8 cellular contexts compared by ENCODE assay signal in the genomic region with DNA sequence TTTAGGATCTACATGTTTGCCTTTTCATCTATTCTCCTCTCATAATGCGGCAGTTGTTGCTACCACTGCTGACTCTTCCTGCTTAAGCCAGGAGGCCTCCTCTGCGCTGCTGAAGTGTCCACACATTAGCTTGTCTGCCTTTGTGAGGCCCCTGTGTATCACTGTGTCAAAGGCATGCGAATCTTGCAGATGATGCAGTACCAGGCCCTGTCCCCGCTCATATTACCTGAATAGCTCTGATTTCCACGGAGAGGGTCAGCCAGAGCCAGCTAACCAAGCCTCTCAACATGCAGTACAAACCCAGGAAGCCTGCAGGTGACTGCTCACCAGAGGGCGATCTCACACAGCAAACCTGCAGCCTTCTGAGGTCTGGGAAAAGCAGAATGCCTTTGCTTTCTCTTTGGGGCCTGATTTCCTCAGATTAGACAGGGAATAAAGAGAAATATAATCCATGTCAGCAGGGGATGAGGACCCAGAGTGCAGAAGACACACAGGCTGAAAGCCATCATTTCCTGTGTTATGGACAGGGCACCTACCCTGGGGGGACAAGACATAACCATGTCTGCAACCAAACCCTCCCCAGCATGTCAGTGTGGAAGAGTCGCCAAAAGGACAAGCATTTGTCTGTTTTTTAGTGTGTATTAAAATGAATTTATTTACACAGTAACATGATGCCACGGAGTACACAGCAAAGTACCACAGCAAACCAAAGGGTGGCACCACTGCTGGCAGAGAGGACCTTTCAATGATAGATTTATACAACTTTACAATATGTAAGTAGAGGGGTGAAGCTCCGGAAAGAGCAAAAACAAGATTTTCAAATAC. TPM values are rescaled to one million over a fixed set of nuclear protein-coding genes. Genes with fewer than 3 reads are reported as not detected.
A peak's percentile ranks its signal among the peaks of the same experiment; 100 is the strongest.
DNase-seq lines count a peak whose midpoint lies in the region; ATAC-seq, FAIRE-seq and TF ChIP-seq lines count a peak whose summit lies in the region.

No MANE protein-coding gene starts in this region.

- intact Hi-C loops in MCF 10A (cut with micrococcal nuclease) (no loop called here), kidney (cut with DNase I) (no loop called here)

- H3K36me3 Mint-ChIP-seq in MCF 10A (ENCODE audit: insufficient read depth, unreplicated experiment) = no peaks in the 10 kb centered on the region

- H3K36me3 ChIP-seq in DOHH2 (ENCODE audit: control insufficient read depth, low read length) (no peaks in the 10 kb centered on the region), kidney (ENCODE audit: control insufficient read depth in 1 of 2, insufficient read depth in 2 of 2, low read length in 2 of 2) (peaks cover 0 to 3% of the 10 kb centered on the region in 2 donors)

- H3K27ac Mint-ChIP-seq in MCF 10A (ENCODE audit: low read depth, unreplicated experiment) = no peak overlapping the region

- H3K27me3 Mint-ChIP-seq in MCF 10A (ENCODE audit: insufficient read depth, unreplicated experiment) = no peaks in the 10 kb centered on the region

- DNase-seq in LNCaP clone FGC (ENCODE audit: low read depth) (peak; percentile 43), MCF 10A (ENCODE audit: unreplicated experiment) (peak; percentile 47), kidney (no peak), OCI-M2 (lab: John Stamatoyannopoulos, UW; ENCODE audit: unreplicated experiment) (no peak)
- peak; percentile 12 to 21 for DNase-seq in stimulated activated CD4-positive, alpha-beta T cell treated with anti-CD3 and anti-CD28 coated beads, Interleukin-4, amount 100 ng/mL, for 4 hours

- H3K27ac ChIP-seq in DOHH2 (ENCODE audit: low read depth, low read length) (no peak overlapping the region), kidney (ENCODE audit: low read depth in 2 of 2, low read length in 2 of 2) (no peak overlapping the region)

- no peak overlapping the region for H3K4me2 ChIP-seq in DOHH2 (ENCODE audit: low read length)

- no peaks in the 10 kb centered on the region for H3K9me3 Mint-ChIP-seq in MCF 10A (ENCODE audit: unreplicated experiment)

- no peak overlapping the region for H3K4me3 Mint-ChIP-seq in MCF 10A (ENCODE audit: unreplicated experiment)

- H4K20me1 ChIP-seq in DOHH2 (ENCODE audit: control insufficient read depth, insufficient read depth, low read depth, low read length) = no peaks in the 10 kb centered on the region

- H3K4me1 ChIP-seq in DOHH2 (ENCODE audit: control insufficient read depth, low read length) (no peaks in the 10 kb centered on the region), kidney (ENCODE audit: control insufficient read depth in 1 of 2, insufficient read depth in 1 of 2, low read depth in 1 of 2, low read length in 2 of 2) (peaks cover 7 to 10% of the 10 kb centered on the region in 2 donors)

- H3K9me3 ChIP-seq in DOHH2 (ENCODE audit: control insufficient read depth, insufficient read depth, low read length) (no peaks in the 10 kb centered on the region), kidney (ENCODE audit: control insufficient read depth in 1 of 2, low read length in 2 of 2) (no peaks in the 10 kb centered on the region)

- H3K9ac ChIP-seq in kidney (ENCODE audit: low read length in 2 of 2) = no peak overlapping the region

- BruUV-seq in MCF 10A (replicated peaks; lab: Mats Ljungman, UMichigan) = no TSS peak

- TF ChIP-seq CTCF in DOHH2 (IDR thresholded peaks at IDR 0.05; ENCODE audit: low read depth, low read length, poor library complexity, severe bottlenecking) (peak; percentile 72), LNCaP clone FGC (IDR thresholded peaks at IDR 0.05; ENCODE audit: control insufficient read depth, extremely low read depth, insufficient read depth) (peak; percentile 84), MCF 10A (IDR thresholded peaks at IDR 0.05; ENCODE audit: unreplicated experiment) (peak; percentile 44), kidney (IDR thresholded peaks at IDR 0.05; ENCODE audit: borderline replicate concordance, extremely low read depth, insufficient read depth) (peak; percentile 61)

- H3F3A ChIP-seq in DOHH2 (ENCODE audit: control insufficient read depth, insufficient read depth) = no peaks in the 10 kb centered on the region

- POLR2A ChIA-PET in MCF 10A (lab: Yijun Ruan, JAX) = interaction anchor here (1.1 kb wide), 1 partner anchor 71 kb away, joined by 3 read pairs; no protein-coding TSS in a partner anchor

- no peaks in the 10 kb centered on the region for H3K4me1 Mint-ChIP-seq in MCF 10A (ENCODE audit: insufficient read depth, unreplicated experiment)

- FAIRE-seq in kidney (lab: Jason Lieb, UNC) = no peak

- ATAC-seq in SK-N-SH treated with all-trans-retinoic acid at 6 μM for 48 hours (peak; percentile 97), HG03039 (IDR thresholded peaks at IDR 0.05; ENCODE audit: unreplicated experiment) (no peak)

- H3K9me2 ChIP-seq in DOHH2 (replicated peaks; ENCODE audit: control insufficient read depth, low read length) = no peaks in the 10 kb centered on the region

- no peaks in the 10 kb centered on the region for H3K27me3 ChIP-seq in DOHH2 (ENCODE audit: control insufficient read depth, low read length)

- CTCF ChIA-PET in MCF 10A (lab: Yijun Ruan, JAX) = interaction anchor here (0.6 to 7.0 kb wide), 27 partner anchors 8 to 1560 kb away, joined by 3 to 42 read pairs (median 4); no protein-coding TSS in a partner anchor

- H3K4me3 ChIP-seq in DOHH2 (ENCODE audit: low read length) (no peak overlapping the region), LNCaP clone FGC (ENCODE audit: low read depth, low read length) (no peak overlapping the region), kidney (ENCODE audit: low read length in 2 of 2) (no peak overlapping the region)

- no peaks in the 10 kb centered on the region for H3K79me2 ChIP-seq in DOHH2 (ENCODE audit: control insufficient read depth, low read length)

TF ChIP-seq in SK-N-SH treated with all-trans-retinoic acid at 6 μM for 48 hours, 23 proteins besides CTCF, POLR2A, EP300 and RAD21:
- TF ChIP-seq, protein P1, sequence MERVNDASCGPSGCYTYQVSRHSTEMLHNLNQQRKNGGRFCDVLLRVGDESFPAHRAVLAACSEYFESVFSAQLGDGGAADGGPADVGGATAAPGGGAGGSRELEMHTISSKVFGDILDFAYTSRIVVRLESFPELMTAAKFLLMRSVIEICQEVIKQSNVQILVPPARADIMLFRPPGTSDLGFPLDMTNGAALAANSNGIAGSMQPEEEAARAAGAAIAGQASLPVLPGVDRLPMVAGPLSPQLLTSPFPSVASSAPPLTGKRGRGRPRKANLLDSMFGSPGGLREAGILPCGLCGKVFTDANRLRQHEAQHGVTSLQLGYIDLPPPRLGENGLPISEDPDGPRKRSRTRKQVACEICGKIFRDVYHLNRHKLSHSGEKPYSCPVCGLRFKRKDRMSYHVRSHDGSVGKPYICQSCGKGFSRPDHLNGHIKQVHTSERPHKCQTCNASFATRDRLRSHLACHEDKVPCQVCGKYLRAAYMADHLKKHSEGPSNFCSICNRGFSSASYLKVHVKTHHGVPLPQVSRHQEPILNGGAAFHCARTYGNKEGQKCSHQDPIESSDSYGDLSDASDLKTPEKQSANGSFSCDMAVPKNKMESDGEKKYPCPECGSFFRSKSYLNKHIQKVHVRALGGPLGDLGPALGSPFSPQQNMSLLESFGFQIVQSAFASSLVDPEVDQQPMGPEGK (CRISPR knock-in tag; IDR thresholded peaks at IDR 0.05; ENCODE audit: borderline replicate concordance) = no peak
TF ChIP-seq in SK-N-SH treated with all-trans-retinoic acid at 6 μM for 48 hours: peak in this region for 0.

RNA-seq across cellular contexts. Expression of gene TSPAN3, which starts 36.8 kb away (rescaled TPM):
- total RNA-seq in MCF 10A (2022) (96.6 and 96.8 TPM in 2 replicates), kidney (245 TPM)
- 273 TPM for polyA plus RNA-seq in kidney (ENCODE audit: insufficient read depth, low read depth, low replicate concordance)

Comparison
In these comparisons a context has a peak if more than half of its experiments do, and no peak if none do; other contexts are left out.
1. DNase-seq: peak in LNCaP clone FGC (single experiment), MCF 10A (single experiment) and stimulated activated CD4-positive, alpha-beta T cell treated with anti-CD3 and anti-CD28 coated beads, Interleukin-4, amount 100 ng/mL, for 4 hours (2 of 2); none in kidney (single experiment) and OCI-M2 (single experiment).
2. Peak in every context shown above with its lines, with median percentiles within 50 percentile points of each other: CTCF ChIP-seq.